In the genomic region with DNA sequence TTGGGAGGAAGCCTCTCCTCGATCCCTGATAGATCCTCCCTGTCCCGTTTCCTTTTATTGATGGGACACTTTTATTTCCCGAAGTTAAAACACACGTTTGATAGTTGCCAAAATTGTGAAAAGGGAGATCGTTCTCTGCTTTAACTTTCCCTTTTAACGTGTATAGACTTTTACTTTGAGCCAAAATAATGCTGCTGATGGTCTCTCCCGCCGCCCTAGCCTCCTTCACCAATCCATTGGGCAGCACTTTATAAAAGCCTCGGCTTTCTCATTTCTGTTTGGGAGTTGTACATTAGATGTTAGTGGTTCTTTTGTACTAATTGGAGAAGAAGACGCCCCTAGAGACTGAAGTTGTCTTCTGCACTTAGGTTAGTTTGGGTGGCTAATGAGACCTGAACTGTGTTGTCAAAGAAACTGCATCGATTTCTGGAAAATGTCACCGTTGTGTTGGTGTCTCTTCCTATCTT, we compare ENCODE assay signal across 8 cellular contexts. TPM values are rescaled to one million over a fixed set of nuclear protein-coding genes. Genes with fewer than 3 reads are reported as not detected.
DNase-seq lines count a peak whose midpoint lies in the region; ATAC-seq, FAIRE-seq and TF ChIP-seq lines count a peak whose summit lies in the region.

No MANE protein-coding gene starts in this region.

- H3K4me3 ChIP-seq in endocrine pancreas (ENCODE audit: control insufficient read depth, insufficient read depth, low read length) (peak overlapping the region; percentile 98), neural cell (ENCODE audit: low read length) (peak overlapping the region; percentile 89)

- no peaks in the 10 kb centered on the region for H3K27me3 Mint-ChIP-seq in activated T-cell treated with anti-CD3 and anti-CD28 coated beads, Interleukin-2, amount 50 U/mL, for 4 hours (ENCODE audit: low read depth)

- no peaks in the 10 kb centered on the region for H3K36me3 Mint-ChIP-seq in activated T-cell treated with anti-CD3 and anti-CD28 coated beads, Interleukin-2, amount 50 U/mL, for 4 hours (ENCODE audit: insufficient read depth)

- H2AFZ ChIP-seq in neural cell (ENCODE audit: low read depth, low read length): no peak overlapping the region

- no peak for FAIRE-seq in D721Med (lab: Jason Lieb, UNC)

- peak; percentile 18 for TF ChIP-seq CTCF in neural cell (IDR thresholded peaks at IDR 0.05; ENCODE audit: poor library complexity, severe bottlenecking)
- TF ChIP-seq CTCF in D721Med (IDR thresholded peaks at IDR 0.05; ENCODE audit: insufficient read depth, missing control alignments): no peak

- ATAC-seq in activated T-cell treated with anti-CD3 and anti-CD28 coated beads, Interleukin-2, amount 50 U/mL, for 4 hours: no peak

- H3K79me2 ChIP-seq in neural cell (replicated peaks; ENCODE audit: insufficient read depth, low read length): peaks cover 38% of the 10 kb centered on the region

- no peaks in the 10 kb centered on the region for H3K9me3 Mint-ChIP-seq in activated T-cell treated with anti-CD3 and anti-CD28 coated beads, Interleukin-2, amount 50 U/mL, for 4 hours

- H3F3A ChIP-seq in neural cell (ENCODE audit: insufficient read depth, low read length, poor library complexity, severe bottlenecking): no peaks in the 10 kb centered on the region

- H3K27me3 ChIP-seq in endocrine pancreas (ENCODE audit: control insufficient read depth, insufficient read depth, low read length): no peaks in the 10 kb centered on the region
- H3K27me3 ChIP-seq in neural cell (ENCODE audit: insufficient read depth, low read depth, low read length): no peaks in the 10 kb centered on the region

- no peak for DNase-seq in activated T-cell treated with anti-CD3 and anti-CD28 coated beads, Interleukin-2, amount 50 U/mL, for 4 hours
- DNase-seq in activated T-cell treated with anti-CD3 and anti-CD28 coated beads for 4 hours (no peak), RPMI7951 (ENCODE audit: low read depth) (peak; percentile 8), AG08395 (ENCODE audit: low spot score) (no peak), DMS153 (lab: John Stamatoyannopoulos, UW) (no peak), D721Med (ENCODE audit: insufficient read length, low spot score) (no peak)

- no peak for TF ChIP-seq RAD21 in neural cell (conservative IDR thresholded peaks at IDR 0.05)

- H3K9me2 ChIP-seq in neural cell (ENCODE audit: insufficient read depth, low read length): no peaks in the 10 kb centered on the region

- H3K9ac ChIP-seq in endocrine pancreas (ENCODE audit: control insufficient read depth, insufficient read depth, low read length) (peak overlapping the region; percentile 90), neural cell (ENCODE audit: low read length) (peak overlapping the region; percentile 83)

- H3K4me3 Mint-ChIP-seq in activated T-cell treated with anti-CD3 and anti-CD28 coated beads, Interleukin-2, amount 50 U/mL, for 4 hours: peak overlapping the region; percentile 92

- no peaks in the 10 kb centered on the region for H3K36me3 ChIP-seq in endocrine pancreas (ENCODE audit: control insufficient read depth, insufficient read depth, low read length)
- no peaks in the 10 kb centered on the region for H3K36me3 ChIP-seq in neural cell (ENCODE audit: insufficient read depth, low read length)

- H3K4me1 Mint-ChIP-seq in activated T-cell treated with anti-CD3 and anti-CD28 coated beads, Interleukin-2, amount 50 U/mL, for 4 hours (ENCODE audit: low read depth): peaks cover 8% of the 10 kb centered on the region

- peak overlapping the region; percentile 79 for H3K27ac ChIP-seq in neural cell (ENCODE audit: low read length)

- H4K20me1 ChIP-seq in neural cell (ENCODE audit: insufficient read depth): peaks cover 3% of the 10 kb centered on the region

- H3K4me2 ChIP-seq in neural cell (ENCODE audit: low read length): peak overlapping the region; percentile 95

- no peaks in the 10 kb centered on the region for H3K9me3 ChIP-seq in endocrine pancreas (ENCODE audit: control insufficient read depth, low read length)
- H3K9me3 ChIP-seq in neural cell (ENCODE audit: low read length): no peaks in the 10 kb centered on the region

- H3K4me1 ChIP-seq in endocrine pancreas (ENCODE audit: control insufficient read depth, insufficient read depth, low read length): peaks cover 9% of the 10 kb centered on the region

- no peak for TF ChIP-seq EP300 in neural cell (conservative IDR thresholded peaks at IDR 0.05; ENCODE audit: poor library complexity, severe bottlenecking)

TF ChIP-seq in neural cell, 6 proteins besides CTCF, POLR2A, EP300 and RAD21:
- TF ChIP-seq MXI1 (conservative IDR thresholded peaks at IDR 0.05; ENCODE audit: poor library complexity, severe bottlenecking): no peak
- TF ChIP-seq POLR2AphosphoS5 (IDR thresholded peaks at IDR 0.05): no peak
- TF ChIP-seq, protein P1, sequence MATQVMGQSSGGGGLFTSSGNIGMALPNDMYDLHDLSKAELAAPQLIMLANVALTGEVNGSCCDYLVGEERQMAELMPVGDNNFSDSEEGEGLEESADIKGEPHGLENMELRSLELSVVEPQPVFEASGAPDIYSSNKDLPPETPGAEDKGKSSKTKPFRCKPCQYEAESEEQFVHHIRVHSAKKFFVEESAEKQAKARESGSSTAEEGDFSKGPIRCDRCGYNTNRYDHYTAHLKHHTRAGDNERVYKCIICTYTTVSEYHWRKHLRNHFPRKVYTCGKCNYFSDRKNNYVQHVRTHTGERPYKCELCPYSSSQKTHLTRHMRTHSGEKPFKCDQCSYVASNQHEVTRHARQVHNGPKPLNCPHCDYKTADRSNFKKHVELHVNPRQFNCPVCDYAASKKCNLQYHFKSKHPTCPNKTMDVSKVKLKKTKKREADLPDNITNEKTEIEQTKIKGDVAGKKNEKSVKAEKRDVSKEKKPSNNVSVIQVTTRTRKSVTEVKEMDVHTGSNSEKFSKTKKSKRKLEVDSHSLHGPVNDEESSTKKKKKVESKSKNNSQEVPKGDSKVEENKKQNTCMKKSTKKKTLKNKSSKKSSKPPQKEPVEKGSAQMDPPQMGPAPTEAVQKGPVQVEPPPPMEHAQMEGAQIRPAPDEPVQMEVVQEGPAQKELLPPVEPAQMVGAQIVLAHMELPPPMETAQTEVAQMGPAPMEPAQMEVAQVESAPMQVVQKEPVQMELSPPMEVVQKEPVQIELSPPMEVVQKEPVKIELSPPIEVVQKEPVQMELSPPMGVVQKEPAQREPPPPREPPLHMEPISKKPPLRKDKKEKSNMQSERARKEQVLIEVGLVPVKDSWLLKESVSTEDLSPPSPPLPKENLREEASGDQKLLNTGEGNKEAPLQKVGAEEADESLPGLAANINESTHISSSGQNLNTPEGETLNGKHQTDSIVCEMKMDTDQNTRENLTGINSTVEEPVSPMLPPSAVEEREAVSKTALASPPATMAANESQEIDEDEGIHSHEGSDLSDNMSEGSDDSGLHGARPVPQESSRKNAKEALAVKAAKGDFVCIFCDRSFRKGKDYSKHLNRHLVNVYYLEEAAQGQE (IDR thresholded peaks at IDR 0.05; ENCODE audit: borderline replicate concordance): no peak
- TF ChIP-seq SMC3 (conservative IDR thresholded peaks at IDR 0.05; ENCODE audit: poor library complexity): no peak
- no peak for TF ChIP-seq EZH2 (IDR thresholded peaks at IDR 0.05; ENCODE audit: borderline replicate concordance, insufficient read depth, low read length, poor library complexity, severe bottlenecking)
- no peak for TF ChIP-seq TAF1 (IDR thresholded peaks at IDR 0.05; ENCODE audit: low read depth)

RNA-seq across cellular contexts. Expression of a gene that starts 1.4 kb away (rescaled TPM):
- 1 to 10 TPM in 2 of 3 donors, under 1 TPM in 1; 0.94 to 1.4 (median 1.0) TPM for total RNA-seq in activated T-cell treated with anti-CD3 and anti-CD28 coated beads, Interleukin-2, amount 50 U/mL, for 4 hours
- total RNA-seq in RPMI7951 (2014; rRNA removed; shearing (Covaris generic)): 1.2 and 1.3 TPM in 2 replicates
- 20.3 and 20.6 TPM in 2 replicates for polyA plus RNA-seq in neural cell
- polyA minus RNA-seq in neural cell: 66.5 and 73.4 TPM in 2 replicates
